ENCODE assay signal across 1 cellular context in the genomic region with DNA sequence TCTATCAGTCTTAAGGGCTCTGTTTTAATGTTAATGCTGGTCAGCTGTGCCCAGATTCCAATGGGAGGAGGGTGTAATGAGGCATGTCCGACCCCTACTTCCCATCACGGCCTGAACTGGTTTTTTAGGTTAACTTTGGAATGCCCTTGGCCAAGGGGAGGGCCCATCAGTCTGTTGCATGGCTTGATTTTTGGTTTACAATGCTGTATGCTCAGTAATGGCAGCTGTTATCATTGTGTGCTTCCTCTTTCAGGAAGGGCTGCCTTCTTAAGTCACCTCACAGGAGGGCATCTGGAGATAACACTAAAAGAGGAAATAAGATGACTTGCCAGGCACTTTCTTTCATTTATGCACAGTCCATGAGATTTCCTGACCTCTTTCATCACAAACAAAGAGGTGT.
TF ChIP-seq lines count a peak whose summit lies in the region.

No MANE protein-coding gene starts in this region.

TF ChIP-seq in K562, 482 proteins besides CTCF, POLR2A, EP300 and RAD21 (continued from another document and continues in another):
- TF ChIP-seq, protein P1, sequence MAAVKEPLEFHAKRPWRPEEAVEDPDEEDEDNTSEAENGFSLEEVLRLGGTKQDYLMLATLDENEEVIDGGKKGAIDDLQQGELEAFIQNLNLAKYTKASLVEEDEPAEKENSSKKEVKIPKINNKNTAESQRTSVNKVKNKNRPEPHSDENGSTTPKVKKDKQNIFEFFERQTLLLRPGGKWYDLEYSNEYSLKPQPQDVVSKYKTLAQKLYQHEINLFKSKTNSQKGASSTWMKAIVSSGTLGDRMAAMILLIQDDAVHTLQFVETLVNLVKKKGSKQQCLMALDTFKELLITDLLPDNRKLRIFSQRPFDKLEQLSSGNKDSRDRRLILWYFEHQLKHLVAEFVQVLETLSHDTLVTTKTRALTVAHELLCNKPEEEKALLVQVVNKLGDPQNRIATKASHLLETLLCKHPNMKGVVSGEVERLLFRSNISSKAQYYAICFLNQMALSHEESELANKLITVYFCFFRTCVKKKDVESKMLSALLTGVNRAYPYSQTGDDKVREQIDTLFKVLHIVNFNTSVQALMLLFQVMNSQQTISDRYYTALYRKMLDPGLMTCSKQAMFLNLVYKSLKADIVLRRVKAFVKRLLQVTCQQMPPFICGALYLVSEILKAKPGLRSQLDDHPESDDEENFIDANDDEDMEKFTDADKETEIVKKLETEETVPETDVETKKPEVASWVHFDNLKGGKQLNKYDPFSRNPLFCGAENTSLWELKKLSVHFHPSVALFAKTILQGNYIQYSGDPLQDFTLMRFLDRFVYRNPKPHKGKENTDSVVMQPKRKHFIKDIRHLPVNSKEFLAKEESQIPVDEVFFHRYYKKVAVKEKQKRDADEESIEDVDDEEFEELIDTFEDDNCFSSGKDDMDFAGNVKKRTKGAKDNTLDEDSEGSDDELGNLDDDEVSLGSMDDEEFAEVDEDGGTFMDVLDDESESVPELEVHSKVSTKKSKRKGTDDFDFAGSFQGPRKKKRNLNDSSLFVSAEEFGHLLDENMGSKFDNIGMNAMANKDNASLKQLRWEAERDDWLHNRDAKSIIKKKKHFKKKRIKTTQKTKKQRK (IDR thresholded peaks at IDR 0.05; ENCODE audit: borderline replicate concordance, low read depth, low read length): no peak
- TF ChIP-seq, protein P2, sequence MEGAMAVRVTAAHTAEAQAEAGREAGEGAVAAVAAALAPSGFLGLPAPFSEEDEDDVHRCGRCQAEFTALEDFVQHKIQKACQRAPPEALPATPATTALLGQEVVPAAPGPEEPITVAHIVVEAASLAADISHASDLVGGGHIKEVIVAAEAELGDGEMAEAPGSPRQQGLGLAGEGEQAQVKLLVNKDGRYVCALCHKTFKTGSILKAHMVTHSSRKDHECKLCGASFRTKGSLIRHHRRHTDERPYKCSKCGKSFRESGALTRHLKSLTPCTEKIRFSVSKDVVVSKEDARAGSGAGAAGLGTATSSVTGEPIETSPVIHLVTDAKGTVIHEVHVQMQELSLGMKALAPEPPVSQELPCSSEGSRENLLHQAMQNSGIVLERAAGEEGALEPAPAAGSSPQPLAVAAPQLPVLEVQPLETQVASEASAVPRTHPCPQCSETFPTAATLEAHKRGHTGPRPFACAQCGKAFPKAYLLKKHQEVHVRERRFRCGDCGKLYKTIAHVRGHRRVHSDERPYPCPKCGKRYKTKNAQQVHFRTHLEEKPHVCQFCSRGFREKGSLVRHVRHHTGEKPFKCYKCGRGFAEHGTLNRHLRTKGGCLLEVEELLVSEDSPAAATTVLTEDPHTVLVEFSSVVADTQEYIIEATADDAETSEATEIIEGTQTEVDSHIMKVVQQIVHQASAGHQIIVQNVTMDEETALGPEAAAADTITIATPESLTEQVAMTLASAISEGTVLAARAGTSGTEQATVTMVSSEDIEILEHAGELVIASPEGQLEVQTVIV (CRISPR knock-in tag; IDR thresholded peaks at IDR 0.05; ENCODE audit: borderline replicate concordance): no peak
- TF ChIP-seq ZNF23 (CRISPR knock-in tag; IDR thresholded peaks at IDR 0.05) (no peak), TFAM (CRISPR knock-in tag; conservative IDR thresholded peaks at IDR 0.05) (no peak), ZNF239 (CRISPR knock-in tag; IDR thresholded peaks at IDR 0.05) (no peak), CREM (IDR thresholded peaks at IDR 0.05; ENCODE audit: low read depth) (0 out of 2 replicates have a peak, but pooled peaks have one; percentile 13), TCFL5 (CRISPR knock-in tag; conservative IDR thresholded peaks at IDR 0.05) (no peak), XRCC5 (IDR thresholded peaks at IDR 0.05; ENCODE audit: low read depth, low read length) (no peak), MBD2 (IDR thresholded peaks at IDR 0.05; ENCODE audit: borderline replicate concordance, low read depth) (no peak), ZNF212 (CRISPR knock-in tag; IDR thresholded peaks at IDR 0.05) (no peak), ETV6 (IDR thresholded peaks at IDR 0.05; ENCODE audit: borderline replicate concordance in 1 of 2, low read depth in 2 of 2, low read length in 1 of 2) (no peak), ETV6 (CRISPR knock-in tag; IDR thresholded peaks at IDR 0.05; ENCODE audit: borderline replicate concordance) (no peak), ZNF507 (tag; conservative IDR thresholded peaks at IDR 0.05) (no peak), SMARCA4 (IDR thresholded peaks at IDR 0.05) (peak; percentile 61; the same call in 1 of the 2 replicates), CXXC5 (CRISPR knock-in tag; IDR thresholded peaks at IDR 0.05) (no peak), ZFPM2 (CRISPR knock-in tag; IDR thresholded peaks at IDR 0.05) (no peak), DDX20 (tag; IDR thresholded peaks at IDR 0.05; ENCODE audit: low read depth) (no peak), RBM22 (IDR thresholded peaks at IDR 0.05; ENCODE audit: low read depth, low read length, poor library complexity, severe bottlenecking) (no peak), SPI1 (IDR thresholded peaks at IDR 0.05; ENCODE audit: borderline replicate concordance, low read depth, low read length) (peak; percentile 83), RFX5 (IDR thresholded peaks at IDR 0.05; ENCODE audit: low read depth, low read length) (no peak), RCOR1 (IDR thresholded peaks at IDR 0.05; ENCODE audit: borderline replicate concordance in 1 of 2, low read depth in 2 of 2, low read length in 2 of 2) (peak; percentile 14 to 84; a peak in 2 of 4 replicates), EP400 (IDR thresholded peaks at IDR 0.05) (peak; percentile 28; the same call in 1 of the 2 replicates), PHB (CRISPR knock-in tag; IDR thresholded peaks at IDR 0.05) (no peak), NR2C2 (CRISPR knock-in tag; IDR thresholded peaks at IDR 0.05) (no peak), NR2C2 (tag; IDR thresholded peaks at IDR 0.05) (peak; percentile 18; the same call in 1 of the 2 replicates), CSDE1 (IDR thresholded peaks at IDR 0.05) (no peak)
- TF ChIP-seq, protein P3, sequence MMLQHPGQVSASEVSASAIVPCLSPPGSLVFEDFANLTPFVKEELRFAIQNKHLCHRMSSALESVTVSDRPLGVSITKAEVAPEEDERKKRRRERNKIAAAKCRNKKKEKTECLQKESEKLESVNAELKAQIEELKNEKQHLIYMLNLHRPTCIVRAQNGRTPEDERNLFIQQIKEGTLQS (IDR thresholded peaks at IDR 0.05): peak; percentile 14; the same call in 1 of the 2 replicates
- TF ChIP-seq, protein P3 (CRISPR knock-in tag; conservative IDR thresholded peaks at IDR 0.05): no peak
- TF ChIP-seq, protein P4, sequence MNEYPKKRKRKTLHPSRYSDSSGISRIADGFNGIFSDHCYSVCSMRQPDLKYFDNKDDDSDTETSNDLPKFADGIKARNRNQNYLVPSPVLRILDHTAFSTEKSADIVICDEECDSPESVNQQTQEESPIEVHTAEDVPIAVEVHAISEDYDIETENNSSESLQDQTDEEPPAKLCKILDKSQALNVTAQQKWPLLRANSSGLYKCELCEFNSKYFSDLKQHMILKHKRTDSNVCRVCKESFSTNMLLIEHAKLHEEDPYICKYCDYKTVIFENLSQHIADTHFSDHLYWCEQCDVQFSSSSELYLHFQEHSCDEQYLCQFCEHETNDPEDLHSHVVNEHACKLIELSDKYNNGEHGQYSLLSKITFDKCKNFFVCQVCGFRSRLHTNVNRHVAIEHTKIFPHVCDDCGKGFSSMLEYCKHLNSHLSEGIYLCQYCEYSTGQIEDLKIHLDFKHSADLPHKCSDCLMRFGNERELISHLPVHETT (CRISPR knock-in tag; conservative IDR thresholded peaks at IDR 0.05 in 1 of 2, IDR thresholded peaks at IDR 0.05 in 1 of 2): peak in 1 of 2 experiments; percentile 58; a peak in 1 of 4 replicates
- TF ChIP-seq, protein P5, sequence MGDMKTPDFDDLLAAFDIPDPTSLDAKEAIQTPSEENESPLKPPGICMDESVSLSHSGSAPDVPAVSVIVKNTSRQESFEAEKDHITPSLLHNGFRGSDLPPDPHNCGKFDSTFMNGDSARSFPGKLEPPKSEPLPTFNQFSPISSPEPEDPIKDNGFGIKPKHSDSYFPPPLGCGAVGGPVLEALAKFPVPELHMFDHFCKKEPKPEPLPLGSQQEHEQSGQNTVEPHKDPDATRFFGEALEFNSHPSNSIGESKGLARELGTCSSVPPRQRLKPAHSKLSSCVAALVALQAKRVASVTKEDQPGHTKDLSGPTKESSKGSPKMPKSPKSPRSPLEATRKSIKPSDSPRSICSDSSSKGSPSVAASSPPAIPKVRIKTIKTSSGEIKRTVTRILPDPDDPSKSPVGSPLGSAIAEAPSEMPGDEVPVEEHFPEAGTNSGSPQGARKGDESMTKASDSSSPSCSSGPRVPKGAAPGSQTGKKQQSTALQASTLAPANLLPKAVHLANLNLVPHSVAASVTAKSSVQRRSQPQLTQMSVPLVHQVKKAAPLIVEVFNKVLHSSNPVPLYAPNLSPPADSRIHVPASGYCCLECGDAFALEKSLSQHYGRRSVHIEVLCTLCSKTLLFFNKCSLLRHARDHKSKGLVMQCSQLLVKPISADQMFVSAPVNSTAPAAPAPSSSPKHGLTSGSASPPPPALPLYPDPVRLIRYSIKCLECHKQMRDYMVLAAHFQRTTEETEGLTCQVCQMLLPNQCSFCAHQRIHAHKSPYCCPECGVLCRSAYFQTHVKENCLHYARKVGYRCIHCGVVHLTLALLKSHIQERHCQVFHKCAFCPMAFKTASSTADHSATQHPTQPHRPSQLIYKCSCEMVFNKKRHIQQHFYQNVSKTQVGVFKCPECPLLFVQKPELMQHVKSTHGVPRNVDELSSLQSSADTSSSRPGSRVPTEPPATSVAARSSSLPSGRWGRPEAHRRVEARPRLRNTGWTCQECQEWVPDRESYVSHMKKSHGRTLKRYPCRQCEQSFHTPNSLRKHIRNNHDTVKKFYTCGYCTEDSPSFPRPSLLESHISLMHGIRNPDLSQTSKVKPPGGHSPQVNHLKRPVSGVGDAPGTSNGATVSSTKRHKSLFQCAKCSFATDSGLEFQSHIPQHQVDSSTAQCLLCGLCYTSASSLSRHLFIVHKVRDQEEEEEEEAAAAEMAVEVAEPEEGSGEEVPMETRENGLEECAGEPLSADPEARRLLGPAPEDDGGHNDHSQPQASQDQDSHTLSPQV (IDR thresholded peaks at IDR 0.05): peak; percentile 65
- TF ChIP-seq, protein P6, sequence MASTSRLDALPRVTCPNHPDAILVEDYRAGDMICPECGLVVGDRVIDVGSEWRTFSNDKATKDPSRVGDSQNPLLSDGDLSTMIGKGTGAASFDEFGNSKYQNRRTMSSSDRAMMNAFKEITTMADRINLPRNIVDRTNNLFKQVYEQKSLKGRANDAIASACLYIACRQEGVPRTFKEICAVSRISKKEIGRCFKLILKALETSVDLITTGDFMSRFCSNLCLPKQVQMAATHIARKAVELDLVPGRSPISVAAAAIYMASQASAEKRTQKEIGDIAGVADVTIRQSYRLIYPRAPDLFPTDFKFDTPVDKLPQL (IDR thresholded peaks at IDR 0.05; ENCODE audit: extremely low read depth, insufficient read length): no peak
- TF ChIP-seq, protein P7, sequence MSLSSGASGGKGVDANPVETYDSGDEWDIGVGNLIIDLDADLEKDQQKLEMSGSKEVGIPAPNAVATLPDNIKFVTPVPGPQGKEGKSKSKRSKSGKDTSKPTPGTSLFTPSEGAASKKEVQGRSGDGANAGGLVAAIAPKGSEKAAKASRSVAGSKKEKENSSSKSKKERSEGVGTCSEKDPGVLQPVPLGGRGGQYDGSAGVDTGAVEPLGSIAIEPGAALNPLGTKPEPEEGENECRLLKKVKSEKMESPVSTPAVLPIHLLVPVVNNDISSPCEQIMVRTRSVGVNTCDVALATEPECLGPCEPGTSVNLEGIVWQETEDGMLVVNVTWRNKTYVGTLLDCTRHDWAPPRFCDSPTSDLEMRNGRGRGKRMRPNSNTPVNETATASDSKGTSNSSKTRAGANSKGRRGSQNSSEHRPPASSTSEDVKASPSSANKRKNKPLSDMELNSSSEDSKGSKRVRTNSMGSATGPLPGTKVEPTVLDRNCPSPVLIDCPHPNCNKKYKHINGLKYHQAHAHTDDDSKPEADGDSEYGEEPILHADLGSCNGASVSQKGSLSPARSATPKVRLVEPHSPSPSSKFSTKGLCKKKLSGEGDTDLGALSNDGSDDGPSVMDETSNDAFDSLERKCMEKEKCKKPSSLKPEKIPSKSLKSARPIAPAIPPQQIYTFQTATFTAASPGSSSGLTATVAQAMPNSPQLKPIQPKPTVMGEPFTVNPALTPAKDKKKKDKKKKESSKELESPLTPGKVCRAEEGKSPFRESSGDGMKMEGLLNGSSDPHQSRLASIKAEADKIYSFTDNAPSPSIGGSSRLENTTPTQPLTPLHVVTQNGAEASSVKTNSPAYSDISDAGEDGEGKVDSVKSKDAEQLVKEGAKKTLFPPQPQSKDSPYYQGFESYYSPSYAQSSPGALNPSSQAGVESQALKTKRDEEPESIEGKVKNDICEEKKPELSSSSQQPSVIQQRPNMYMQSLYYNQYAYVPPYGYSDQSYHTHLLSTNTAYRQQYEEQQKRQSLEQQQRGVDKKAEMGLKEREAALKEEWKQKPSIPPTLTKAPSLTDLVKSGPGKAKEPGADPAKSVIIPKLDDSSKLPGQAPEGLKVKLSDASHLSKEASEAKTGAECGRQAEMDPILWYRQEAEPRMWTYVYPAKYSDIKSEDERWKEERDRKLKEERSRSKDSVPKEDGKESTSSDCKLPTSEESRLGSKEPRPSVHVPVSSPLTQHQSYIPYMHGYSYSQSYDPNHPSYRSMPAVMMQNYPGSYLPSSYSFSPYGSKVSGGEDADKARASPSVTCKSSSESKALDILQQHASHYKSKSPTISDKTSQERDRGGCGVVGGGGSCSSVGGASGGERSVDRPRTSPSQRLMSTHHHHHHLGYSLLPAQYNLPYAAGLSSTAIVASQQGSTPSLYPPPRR (CRISPR knock-in tag; IDR thresholded peaks at IDR 0.05; ENCODE audit: borderline replicate concordance): no peak
- TF ChIP-seq, protein P8, sequence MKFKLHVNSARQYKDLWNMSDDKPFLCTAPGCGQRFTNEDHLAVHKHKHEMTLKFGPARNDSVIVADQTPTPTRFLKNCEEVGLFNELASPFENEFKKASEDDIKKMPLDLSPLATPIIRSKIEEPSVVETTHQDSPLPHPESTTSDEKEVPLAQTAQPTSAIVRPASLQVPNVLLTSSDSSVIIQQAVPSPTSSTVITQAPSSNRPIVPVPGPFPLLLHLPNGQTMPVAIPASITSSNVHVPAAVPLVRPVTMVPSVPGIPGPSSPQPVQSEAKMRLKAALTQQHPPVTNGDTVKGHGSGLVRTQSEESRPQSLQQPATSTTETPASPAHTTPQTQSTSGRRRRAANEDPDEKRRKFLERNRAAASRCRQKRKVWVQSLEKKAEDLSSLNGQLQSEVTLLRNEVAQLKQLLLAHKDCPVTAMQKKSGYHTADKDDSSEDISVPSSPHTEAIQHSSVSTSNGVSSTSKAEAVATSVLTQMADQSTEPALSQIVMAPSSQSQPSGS (CRISPR knock-in tag; IDR thresholded peaks at IDR 0.05): no peak
- TF ChIP-seq, protein P9, sequence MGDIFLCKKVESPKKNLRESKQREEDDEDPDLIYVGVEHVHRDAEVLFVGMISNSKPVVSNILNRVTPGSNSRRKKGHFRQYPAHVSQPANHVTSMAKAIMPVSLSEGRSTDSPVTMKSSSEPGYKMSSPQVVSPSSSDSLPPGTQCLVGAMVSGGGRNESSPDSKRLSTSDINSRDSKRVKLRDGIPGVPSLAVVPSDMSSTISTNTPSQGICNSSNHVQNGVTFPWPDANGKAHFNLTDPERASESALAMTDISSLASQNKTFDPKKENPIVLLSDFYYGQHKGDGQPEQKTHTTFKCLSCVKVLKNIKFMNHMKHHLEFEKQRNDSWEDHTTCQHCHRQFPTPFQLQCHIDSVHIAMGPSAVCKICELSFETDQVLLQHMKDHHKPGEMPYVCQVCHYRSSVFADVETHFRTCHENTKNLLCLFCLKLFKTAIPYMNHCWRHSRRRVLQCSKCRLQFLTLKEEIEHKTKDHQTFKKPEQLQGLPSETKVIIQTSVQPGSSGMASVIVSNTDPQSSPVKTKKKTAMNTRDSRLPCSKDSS (IDR thresholded peaks at IDR 0.05; ENCODE audit: low read depth, partially characterized antibody): no peak
